19 cellular contexts compared by ENCODE assay signal in genomic region chr15:78247895-78248294, GRCh38. TPM values are rescaled to one million over a fixed set of nuclear protein-coding genes. Genes with fewer than 3 reads are reported as not detected.
A peak's percentile ranks its signal among the peaks of the same experiment; 100 is the strongest.
DNase-seq lines count a peak whose midpoint lies in the region; ATAC-seq and TF ChIP-seq lines count a peak whose summit lies in the region.
"Had no signal": no experiment of that assay in that cellular context is flagged by ENCODE, and none has a peak within 500 bp of the region (broad histone marks: within the 10 kb centered on the region; RNA-seq: fewer than 3 reads in every experiment).

No MANE protein-coding gene starts in this region.

- TF ChIP-seq CTCF in RWPE2 (IDR thresholded peaks at IDR 0.05; ENCODE audit: poor library complexity, severe bottlenecking), result no peak

- no peak overlapping the region for H3K4me3 ChIP-seq in RWPE2 (ENCODE audit: severe bottlenecking)
- H3K4me3 ChIP-seq: GM23338 had no signal

- H3K4me1 ChIP-seq in RWPE2 (ENCODE audit: insufficient read depth, poor library complexity, severe bottlenecking), result peaks cover 9% of the 10 kb centered on the region

- H3K27ac ChIP-seq in RWPE2 (ENCODE audit: poor library complexity, severe bottlenecking), result no peak overlapping the region
- H3K27ac ChIP-seq: C4-2B had no signal

- no peak for ATAC-seq in RWPE2 (ENCODE audit: low read depth)
- ATAC-seq: GM23338 had no signal

- H3K36me3 ChIP-seq in RWPE2 (ENCODE audit: low read depth), result no peaks in the 10 kb centered on the region

- H3K27me3 ChIP-seq in RWPE2 (ENCODE audit: insufficient read depth, poor library complexity, severe bottlenecking), result no peaks in the 10 kb centered on the region

- DNase-seq in HUDEP-2 (lab: John Stamatoyannopoulos, UW; ENCODE audit: unreplicated experiment in 76 of 76) (peak in 74 of 76 experiments; percentile 42 to 98 (median 84)), NCI-H524 (lab: John Stamatoyannopoulos, UW) (peak; percentile 55 to 81), RWPE2 (ENCODE audit: low spot score) (peak; percentile 19), mesenteric fat pad (ENCODE audit: low spot score) (peak; percentile 55), HuH-7 (ENCODE audit: low spot score) (no peak), KG1 (lab: John Stamatoyannopoulos, UW) (no peak), pons (ENCODE audit: low spot score) (no peak), dedifferentiated amniotic fluid mesenchymal stem cell (ENCODE audit: extremely low spot score) (no peak)
- DNase-seq: ACHN; CD4-positive, alpha-beta T cell; DMS153; DMS79; GDM1; HCEC 1CT; IMR-90; KBM-7 had no signal

- H3K9me3 ChIP-seq in RWPE2 (ENCODE audit: severe bottlenecking), result no peaks in the 10 kb centered on the region

RNA-seq across cellular contexts. Expression of gene ACSBG1, which starts 13.5 kb away (rescaled TPM):
- not detected for total RNA-seq in mesenteric fat pad
- total RNA-seq: Daoy, IMR-90 had no signal

RNA-seq across cellular contexts. Expression of gene DNAJA4, which starts 16.5 kb away (rescaled TPM):
- total RNA-seq in mesenteric fat pad, result 21.4 TPM

RNA-seq across cellular contexts. Expression of gene SKIC8, which starts 51.5 kb away (rescaled TPM):
- total RNA-seq in mesenteric fat pad, result 50.9 TPM

Comparison
In these comparisons a context has a peak if more than half of its experiments do, and no peak if none do; other contexts are left out.
1. DNase-seq: peak in HUDEP-2 (74 of 76), NCI-H524 (2 of 2), RWPE2 (single experiment) and mesenteric fat pad (single experiment); none in HuH-7 (single experiment), KG1 (single experiment), pons (single experiment) and dedifferentiated amniotic fluid mesenchymal stem cell (single experiment).